In genomic region chr10:79445708-79446450, GRCh38 we compare ENCODE assay signal across 1 cellular context.
TF ChIP-seq lines count a peak whose summit lies in the region.

No MANE protein-coding gene starts in this region.

TF ChIP-seq in HepG2, 621 proteins besides CTCF, POLR2A, EP300 and RAD21 (continued from another document):
- TF ChIP-seq POGK (CRISPR knock-in tag; conservative IDR thresholded peaks at IDR 0.05) (0 out of 2 replicates have a peak, but pooled peaks have one; percentile 47), ZNF790 (CRISPR knock-in tag; IDR thresholded peaks at IDR 0.05; ENCODE audit: borderline replicate concordance) (no peak), ZGPAT (CRISPR knock-in tag; IDR thresholded peaks at IDR 0.05) (no peak), ZNF512B (CRISPR knock-in tag; IDR thresholded peaks at IDR 0.05; ENCODE audit: borderline replicate concordance) (peak; percentile 85; the same call in 1 of the 2 replicates)
